In genomic region chr1:84603223-84603622, GRCh38 we compare ENCODE assay signal across 11 cellular contexts. TPM values are rescaled to one million over a fixed set of nuclear protein-coding genes. Genes with fewer than 3 reads are reported as not detected.
DNase-seq lines count a peak whose midpoint lies in the region; ATAC-seq and TF ChIP-seq lines count a peak whose summit lies in the region.
"Had no signal": no experiment of that assay in that cellular context is flagged by ENCODE, and none has a peak within 500 bp of the region (broad histone marks: within the 10 kb centered on the region; RNA-seq: fewer than 3 reads in every experiment).

No MANE protein-coding gene starts in this region.

- no peak for TF ChIP-seq CTCF in AG09309 (IDR thresholded peaks at IDR 0.05; ENCODE audit: control insufficient read depth, insufficient read depth, low read depth, low read length, missing control alignments)

- no peak for ATAC-seq in GM18520 (IDR thresholded peaks at IDR 0.05; ENCODE audit: unreplicated experiment)
- ATAC-seq: T-helper 17 cell had no signal

- H3K27ac ChIP-seq in epithelial cell of prostate: peak overlapping the region; percentile 54

- peak overlapping the region; percentile 44 for H3K4me3 ChIP-seq in AG09309 (ENCODE audit: control insufficient read depth, low read depth, low read length)

- DNase-seq in AG09309 (ENCODE audit: low read depth) (no peak), RPMI7951 (ENCODE audit: low read depth) (peak; percentile 66), epithelial cell of prostate (ENCODE audit: low read depth, low spot score) (no peak), myocyte (ENCODE audit: low read depth) (peak; percentile 47), GM19240 (ENCODE audit: insufficient read length, low spot score) (no peak), SW480 (ENCODE audit: low spot score) (no peak), 8988T (no peak)
- DNase-seq: H7, NCI-H774, T-helper 17 cell had no signal

RNA-seq across cellular contexts. Expression of gene CTBS, which starts 29.0 kb away (rescaled TPM):
- total RNA-seq in RPMI7951 (2014; rRNA removed; shearing (Covaris generic)): 18.6 and 29.0 TPM in 2 replicates
- total RNA-seq in myocyte: 9.5 and 10.2 TPM in 2 replicates
- polyA plus RNA-seq in myocyte (2012): 14.2 TPM

Comparison
In these comparisons a context has a peak if more than half of its experiments do, and no peak if none do; other contexts are left out.
1. DNase-seq: peak in RPMI7951 (single experiment) and myocyte (single experiment); none in AG09309 (single experiment), epithelial cell of prostate (single experiment), GM19240 (single experiment), SW480 (single experiment) and 8988T (single experiment).